ENCODE assay signal across 24 cellular contexts in genomic region chr5:45399041-45399440, GRCh38.
DNase-seq lines count a peak whose midpoint lies in the region; ATAC-seq, FAIRE-seq and TF ChIP-seq lines count a peak whose summit lies in the region.
"Had no signal": no experiment of that assay in that cellular context is flagged by ENCODE, and none has a peak within 500 bp of the region (broad histone marks: within the 10 kb centered on the region; RNA-seq: fewer than 3 reads in every experiment).

No MANE protein-coding gene starts in this region.

- TF ChIP-seq POLR2A in H1 (IDR thresholded peaks at IDR 0.05; ENCODE audit: control extremely low read depth in 1 of 2, low read depth in 2 of 2, low read length in 2 of 2) (no peak), prostate gland (IDR thresholded peaks at IDR 0.05) (no peak)

- H3K79me2 ChIP-seq in H1 (ENCODE audit: control insufficient read depth in 1 of 2, insufficient read depth in 2 of 2, low read length in 2 of 2) (no peaks in the 10 kb centered on the region), neural progenitor cell (ENCODE audit: low read depth) (no peaks in the 10 kb centered on the region)

- FAIRE-seq in H1 (lab: Jason Lieb, UNC) = no peak
- FAIRE-seq: GM19239 had no signal

- H3K4me3 ChIP-seq in H1 (ENCODE audit: extremely low read depth in 1 of 4, insufficient read depth in 2 of 4, low read depth in 3 of 4, low read length in 4 of 4) (no peak overlapping the region), neural progenitor cell (no peak overlapping the region), prostate gland (no peak overlapping the region)
- H3K4me3 ChIP-seq: esophagus squamous epithelium, psoas muscle, upper lobe of left lung had no signal

- H3K56ac ChIP-seq in H1 (replicated peaks; ENCODE audit: insufficient read length, low read depth, low read length) = no peak overlapping the region

- peak overlapping the region; percentile 7; the same call in 1 of the 2 replicates for H2AK5ac ChIP-seq in H1 (ENCODE audit: low read depth, low read length)

- no peak overlapping the region for H4K91ac ChIP-seq in H1 (replicated peaks; ENCODE audit: insufficient read length, low read length)

- H3K9me3 ChIP-seq in H1 (ENCODE audit: insufficient read depth in 2 of 2, low read depth in 1 of 2, low read length in 1 of 2) (no peaks in the 10 kb centered on the region), neural progenitor cell (ENCODE audit: low read depth) (no peaks in the 10 kb centered on the region), prostate gland (no peaks in the 10 kb centered on the region)
- H3K9me3 ChIP-seq: esophagus squamous epithelium, psoas muscle, upper lobe of left lung had no signal

- 0 out of 2 replicates have a peak overlapping the region, but pooled peaks have one; percentile 6 for H2BK20ac ChIP-seq in H1 (ENCODE audit: low read length)

- intact Hi-C loops in prostate gland (cut with DNase I) = no loop called here

- H3K9me3 Mint-ChIP-seq in neural progenitor cell = no peaks in the 10 kb centered on the region
- H3K9me3 Mint-ChIP-seq: activated naive CD4-positive, alpha-beta T cell treated with anti-CD3 and anti-CD28 coated beads, Interleukin-2, amount 10 ng/mL, durations not matched to agents 7 days and 5 days had no signal

- H3F3A ChIP-seq in neural progenitor cell (ENCODE audit: low read depth) = no peaks in the 10 kb centered on the region

- H4K5ac ChIP-seq in H1 (ENCODE audit: insufficient read length, low read depth, low read length) = no peak overlapping the region

- H3K27me3 Mint-ChIP-seq in neural progenitor cell (ENCODE audit: insufficient read depth, low read depth) = no peaks in the 10 kb centered on the region
- H3K27me3 Mint-ChIP-seq: activated CD8-positive, alpha-beta memory T cell treated with anti-CD3 and anti-CD28 coated beads, Interleukin-2, amount 10 ng/mL, durations not matched to agents 7 days and 5 days; activated naive CD4-positive, alpha-beta T cell treated with anti-CD3 and anti-CD28 coated beads, Interleukin-2, amount 10 ng/mL, durations not matched to agents 7 days and 5 days had no signal

- H3K4me1 ChIP-seq in H1 (replicated peaks in 1 of 4; ENCODE audit: control insufficient read depth in 3 of 4, insufficient read depth in 4 of 4, low read length in 3 of 4) (no peaks in the 10 kb centered on the region; a peak in 1 of 7 replicates), neural progenitor cell (peaks cover 12% of the 10 kb centered on the region), prostate gland (replicated peaks) (no peaks in the 10 kb centered on the region)
- H3K4me1 ChIP-seq: esophagus squamous epithelium, psoas muscle, upper lobe of left lung had no signal

- H3K36me3 ChIP-seq in H1 (ENCODE audit: control insufficient read depth in 2 of 4, insufficient read depth in 4 of 4, low read length in 3 of 4) = no peaks in the 10 kb centered on the region
- no peaks in the 10 kb centered on the region for H3K36me3 ChIP-seq in neural progenitor cell
- H3K36me3 ChIP-seq in prostate gland = no peaks in the 10 kb centered on the region
- H3K36me3 ChIP-seq: esophagus squamous epithelium, upper lobe of left lung, WERI-Rb-1 had no signal

- H3K4me2 ChIP-seq in H1 (ENCODE audit: insufficient read depth in 1 of 2, low read depth in 2 of 2, low read length in 2 of 2) (no peak overlapping the region), neural progenitor cell (no peak overlapping the region)

- H3K36me3 Mint-ChIP-seq in neural progenitor cell = no peaks in the 10 kb centered on the region
- H3K36me3 Mint-ChIP-seq: activated CD8-positive, alpha-beta memory T cell treated with anti-CD3 and anti-CD28 coated beads, Interleukin-2, amount 10 ng/mL, durations not matched to agents 7 days and 5 days; activated naive CD4-positive, alpha-beta T cell treated with anti-CD3 and anti-CD28 coated beads, Interleukin-2, amount 10 ng/mL, durations not matched to agents 7 days and 5 days; CD8-positive, alpha-beta T cell had no signal

- POLR2A ChIA-PET in H1 (lab: Charles Lee; ENCODE audit: partially characterized antibody) = no interaction called here

- H4K8ac ChIP-seq in H1 (ENCODE audit: extremely low read depth, insufficient read depth, low read length) = no peak overlapping the region

- no peaks in the 10 kb centered on the region for H4K20me1 ChIP-seq in H1 (replicated peaks in 1 of 2; ENCODE audit: control insufficient read depth in 1 of 2, insufficient read depth in 2 of 2, low read length in 2 of 2)
- H4K20me1 ChIP-seq in neural progenitor cell (ENCODE audit: low read depth) = no peaks in the 10 kb centered on the region

- H2BK12ac ChIP-seq in H1 (ENCODE audit: low read depth, low read length) = no peak overlapping the region

- H3K9ac ChIP-seq in H1 (replicated peaks in 1 of 4; ENCODE audit: extremely low read depth in 1 of 4, low read depth in 3 of 4, low read length in 3 of 4) (no peak overlapping the region), neural progenitor cell (no peak overlapping the region)

- no peak overlapping the region for H3K4ac ChIP-seq in H1 (replicated peaks; ENCODE audit: insufficient read length, low read depth, low read length)

- no peak overlapping the region for H2BK5ac ChIP-seq in H1 (ENCODE audit: low read depth, low read length)

- no peaks in the 10 kb centered on the region for H3K79me1 ChIP-seq in H1 (ENCODE audit: low read depth, low read length)

- CTCF ChIA-PET in H1 (lab: Charles Lee; ENCODE audit: partially characterized antibody) = interaction anchor here (0.6 to 0.9 kb wide), 2 partner anchors 12 to 14 kb away, joined by 3 read pairs; no protein-coding TSS in a partner anchor

- no peak overlapping the region for H3K27ac ChIP-seq in H1 (ENCODE audit: low read depth, low read length)
- no peak overlapping the region for H3K27ac ChIP-seq in neural progenitor cell
- no peak overlapping the region for H3K27ac ChIP-seq in prostate gland
- H3K27ac ChIP-seq: esophagus squamous epithelium, psoas muscle, upper lobe of left lung, WERI-Rb-1 had no signal

- 46% methylated on average over 1 of the region's 1 CpG; no CpG with 5 or more reads in 1 of the 2 experiments for WGBS in H1 (ENCODE audit: extremely low coverage in 1 of 2, insufficient coverage in 1 of 2, insufficient read length in 1 of 2, insufficient replicate concordance in 2 of 2, low coverage in 1 of 2, low lambda C conversion rate in 2 of 2, missing lambda C conversion rate in 1 of 2), 2 experiments
- 26% methylated on average over 1 of the region's 1 CpG for WGBS in prostate gland

- no peak overlapping the region for H2BK120ac ChIP-seq in H1 (replicated peaks; ENCODE audit: low read depth, low read length)

- H2BK15ac ChIP-seq in H1 (ENCODE audit: low read length) = 0 out of 2 replicates have a peak overlapping the region, but pooled peaks have one; percentile 7

- no peak for TF ChIP-seq RAD21 in H1 (IDR thresholded peaks at IDR 0.05 in 1 of 2, conservative IDR thresholded peaks at IDR 0.05 in 1 of 2; ENCODE audit: low read depth in 2 of 2, low read length in 2 of 2)

- H3K4me3 Mint-ChIP-seq in neural progenitor cell = no peak overlapping the region
- H3K4me3 Mint-ChIP-seq: activated CD8-positive, alpha-beta memory T cell treated with anti-CD3 and anti-CD28 coated beads, Interleukin-2, amount 10 ng/mL, durations not matched to agents 7 days and 5 days; activated naive CD4-positive, alpha-beta T cell treated with anti-CD3 and anti-CD28 coated beads, Interleukin-2, amount 10 ng/mL, durations not matched to agents 7 days and 5 days; CD8-positive, alpha-beta T cell; HFFc6 had no signal

- H3K18ac ChIP-seq in H1 (ENCODE audit: extremely low read depth, low read length) = no peak overlapping the region; the same call in 1 of the 2 replicates

- H3K14ac ChIP-seq in H1 (ENCODE audit: insufficient read length) = no peak overlapping the region

- DNase-seq in NCI-H146 (lab: John Stamatoyannopoulos, UW) = peak; percentile 35
- DNase-seq in NCI-H146 treated with DMSO at 0.1 percent for 48 hours (lab: John Stamatoyannopoulos, UW; ENCODE audit: unreplicated experiment) = no peak
- peak; percentile 45 for DNase-seq in NCI-H2171 treated with DMSO at 0.1 percent for 48 hours (lab: John Stamatoyannopoulos, UW)
- DNase-seq in H1 (ENCODE audit: low read depth in 1 of 2, low spot score in 2 of 2) = peak in 1 of 2 experiments; percentile 46
- peak; percentile 35 for DNase-seq in neural progenitor cell (ENCODE audit: low spot score)
- DNase-seq in prostate gland (ENCODE audit: low spot score) = no peak
- DNase-seq: 8988T; activated CD4-positive, alpha-beta T cell treated with anti-CD3 and anti-CD28 coated beads, Interleukin-2, amount 50 U/mL, for 1 hour; activated CD8-positive, alpha-beta memory T cell treated with anti-CD3 and anti-CD28 coated beads, Interleukin-2, amount 10 ng/mL, durations not matched to agents 7 days and 5 days; activated naive CD4-positive, alpha-beta T cell treated with anti-CD3 and anti-CD28 coated beads, Interleukin-2, amount 10 ng/mL, durations not matched to agents 7 days and 5 days; AML-193; CD8-positive, alpha-beta T cell; esophagus squamous epithelium; HFFc6; KBM-7; NCI-H1694 treated with DMSO at 0.1 percent for 48 hours; NCI-H510A; stimulated activated CD8-positive, alpha-beta memory T cell treated with anti-CD3 and anti-CD28 coated beads, Interleukin-4, amount 100 ng/mL, for 48 hours; upper lobe of left lung; WERI-Rb-1 had no signal

- no peak overlapping the region for H3K23ac ChIP-seq in H1 (ENCODE audit: insufficient read length)

- H3K27me3 ChIP-seq in H1 (replicated peaks in 1 of 4; ENCODE audit: control insufficient read depth in 3 of 4, extremely low read depth in 1 of 4, insufficient read depth in 3 of 4, low read length in 3 of 4) = no peaks in the 10 kb centered on the region
- H3K27me3 ChIP-seq in neural progenitor cell = no peaks in the 10 kb centered on the region
- H3K27me3 ChIP-seq in prostate gland (replicated peaks; ENCODE audit: insufficient read depth) = no peaks in the 10 kb centered on the region
- H3K27me3 ChIP-seq: esophagus squamous epithelium, upper lobe of left lung had no signal

- no peak for TF ChIP-seq EP300 in H1 (IDR thresholded peaks at IDR 0.05; ENCODE audit: borderline replicate concordance in 1 of 2, low read depth in 2 of 2, low read length in 2 of 2)

- H3K23me2 ChIP-seq in H1 (ENCODE audit: low read depth, low read length) = no peaks in the 10 kb centered on the region; the same call in 1 of the 2 replicates

- no peak overlapping the region for H3K27ac Mint-ChIP-seq in neural progenitor cell
- H3K27ac Mint-ChIP-seq: activated CD8-positive, alpha-beta memory T cell treated with anti-CD3 and anti-CD28 coated beads, Interleukin-2, amount 10 ng/mL, durations not matched to agents 7 days and 5 days; activated naive CD4-positive, alpha-beta T cell treated with anti-CD3 and anti-CD28 coated beads, Interleukin-2, amount 10 ng/mL, durations not matched to agents 7 days and 5 days; CD8-positive, alpha-beta T cell; HFFc6 had no signal

- TF ChIP-seq CTCF in H1 (IDR thresholded peaks at IDR 0.05; ENCODE audit: control extremely low read depth in 1 of 3, insufficient read depth in 1 of 3, low read depth in 1 of 3, low read length in 3 of 3) (no peak), neural progenitor cell (IDR thresholded peaks at IDR 0.05) (no peak), prostate gland (IDR thresholded peaks at IDR 0.05) (no peak)

- H3K4me1 Mint-ChIP-seq in neural progenitor cell = peaks cover 17% of the 10 kb centered on the region
- H3K4me1 Mint-ChIP-seq: activated CD8-positive, alpha-beta memory T cell treated with anti-CD3 and anti-CD28 coated beads, Interleukin-2, amount 10 ng/mL, durations not matched to agents 7 days and 5 days; activated naive CD4-positive, alpha-beta T cell treated with anti-CD3 and anti-CD28 coated beads, Interleukin-2, amount 10 ng/mL, durations not matched to agents 7 days and 5 days had no signal

- H2AFZ ChIP-seq in H1 (ENCODE audit: low read length) (no peak overlapping the region; the same call in 1 of the 2 replicates), neural progenitor cell (replicated peaks) (no peak overlapping the region)

- ATAC-seq in HG03108 (IDR thresholded peaks at IDR 0.05; ENCODE audit: unreplicated experiment) (no peak), HG03354 (IDR thresholded peaks at IDR 0.05; ENCODE audit: poor library complexity, severe bottlenecking, unreplicated experiment) (no peak)
- ATAC-seq: activated CD8-positive, alpha-beta memory T cell treated with anti-CD3 and anti-CD28 coated beads, Interleukin-2, amount 10 ng/mL, durations not matched to agents 7 days and 5 days; CD8-positive, alpha-beta T cell had no signal

Comparison
In these comparisons a context has a peak if more than half of its experiments do, and no peak if none do; other contexts are left out.
1. DNase-seq: peak in NCI-H146 (single experiment), NCI-H2171 treated with DMSO at 0.1 percent for 48 hours (single experiment) and neural progenitor cell (single experiment); none in NCI-H146 treated with DMSO at 0.1 percent for 48 hours (single experiment) and prostate gland (single experiment).